In the genomic region with DNA sequence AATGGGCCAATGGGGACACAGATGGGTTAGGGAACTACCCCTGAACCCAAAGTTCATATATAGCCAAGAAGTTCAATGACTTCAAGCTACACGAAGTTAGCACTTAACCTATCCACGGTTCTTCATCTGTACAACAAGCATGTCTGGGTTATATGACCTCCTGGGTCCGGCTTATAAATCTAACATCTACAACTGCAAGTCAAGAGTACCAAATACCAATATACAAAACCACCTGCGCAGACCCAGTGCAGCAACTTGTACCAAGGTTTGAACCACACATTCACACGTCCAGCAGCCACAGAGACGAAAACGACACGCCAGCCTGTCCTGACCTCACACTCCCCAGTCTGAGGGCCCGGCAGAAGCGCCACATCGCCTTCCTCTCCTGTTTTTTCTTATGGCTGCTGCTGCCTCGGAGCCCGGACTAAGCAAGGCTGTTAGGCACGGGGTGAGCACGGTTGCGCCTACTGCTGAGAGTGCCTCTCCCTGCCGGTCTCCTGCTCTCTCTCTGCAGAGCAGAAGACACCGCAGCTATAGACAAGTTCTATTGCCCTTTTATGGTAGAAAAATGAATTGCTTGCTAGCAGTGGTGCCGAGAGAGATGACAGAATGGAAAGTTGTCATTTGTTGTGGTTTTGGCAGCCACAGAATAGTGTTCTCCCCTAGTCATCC, we compare ENCODE assay signal across 8 cellular contexts.
DNase-seq lines count a peak whose midpoint lies in the region; ATAC-seq, FAIRE-seq and TF ChIP-seq lines count a peak whose summit lies in the region.

No MANE protein-coding gene starts in this region.

- H2BK20ac ChIP-seq in IMR-90 (ENCODE audit: low read depth, low read length), result peak overlapping the region; percentile 95

- H3K14ac ChIP-seq in IMR-90 (replicated peaks; ENCODE audit: low read depth, low read length), result peak overlapping the region; percentile 99

- ATAC-seq in IMR-90 (ENCODE audit: low read depth), result peak; percentile 21

- FAIRE-seq in GM19239 (lab: Jason Lieb, UNC), result peak; percentile 95

- peak overlapping the region; percentile 99 for H3K4ac ChIP-seq in IMR-90 (ENCODE audit: low read depth, low read length)

- peak overlapping the region; percentile 61 for H3K4me2 ChIP-seq in IMR-90 (ENCODE audit: low read depth, low read length)

- peak overlapping the region; percentile 99 for H3K9ac ChIP-seq in IMR-90 (ENCODE audit: low read depth, low read length)

- peaks cover 36% of the 10 kb centered on the region for H3K9me1 ChIP-seq in IMR-90 (ENCODE audit: insufficient read depth, low read length)

- 25% methylated on average over 10 of the region's 19 CpGs; no CpG with 5 or more reads in 1 of the 2 experiments for WGBS in IMR-90 (ENCODE audit: extremely low coverage in 2 of 2, insufficient read length in 1 of 2), 2 experiments
- WGBS in sigmoid colon, 2 donors, result 39 to 73% methylated on average over 19 of the region's 19 CpGs

- peak overlapping the region; percentile 99 for H4K91ac ChIP-seq in IMR-90 (ENCODE audit: insufficient read depth, low read depth, low read length)

- H2BK120ac ChIP-seq in IMR-90 (ENCODE audit: low read depth, low read length), result peak overlapping the region; percentile 99

- peak overlapping the region; percentile 99 for H3K23ac ChIP-seq in IMR-90 (ENCODE audit: low read depth, low read length)

- H2AFZ ChIP-seq in IMR-90 (replicated peaks; ENCODE audit: low read length, poor library complexity), result peak overlapping the region; percentile 58

- intact Hi-C loops in IMR-90 (cut with micrococcal nuclease) (no loop called here), sigmoid colon (cut with DNase I) (loop anchor here (10.0 kb wide), 1 partner anchor 340 kb away; no protein-coding TSS in a partner anchor), vagina (cut with DNase I) (loop anchor here (5.0 kb wide), 1 partner anchor 273 kb away; the partner anchor contains the start of gene TNRC18)

- H2AK9ac ChIP-seq in IMR-90 (replicated peaks; ENCODE audit: low read depth, low read length, poor library complexity), result peak overlapping the region; percentile 97

- H4K20me1 ChIP-seq in IMR-90 (ENCODE audit: insufficient read depth, low read length), result peaks cover 18% of the 10 kb centered on the region

- POLR2A ChIA-PET in IMR-90 (lab: Charles Lee; ENCODE audit: unreplicated experiment), result interaction anchor here (0.5 kb wide), 1 partner anchor 357 kb away, joined by 5 read pairs; no protein-coding TSS in a partner anchor

- in situ Hi-C loops in IMR-90 (cut with MboI; ENCODE audit: low sequenced_read_pairs), result loop anchor here (25.0 kb wide), 1 partner anchor 458 kb away; no protein-coding TSS in a partner anchor

- H3K56ac ChIP-seq in IMR-90 (ENCODE audit: extremely low read depth, insufficient read depth, low read length), result peak overlapping the region; percentile 99

- TF ChIP-seq CTCF in IMR-90 (conservative IDR thresholded peaks at IDR 0.05; ENCODE audit: low read depth, low read length) (no peak), sigmoid colon (IDR thresholded peaks at IDR 0.05) (no peak), vagina (IDR thresholded peaks at IDR 0.05) (no peak)

- H3K9me3 ChIP-seq in IMR-90 (ENCODE audit: control insufficient read depth, insufficient read depth, low read length) (no peaks in the 10 kb centered on the region), sigmoid colon (no peaks in the 10 kb centered on the region), vagina (no peaks in the 10 kb centered on the region)

- no peaks in the 10 kb centered on the region for H3K27me3 ChIP-seq in IMR-90 (ENCODE audit: control insufficient read depth, insufficient read depth, low read length)
- no peaks in the 10 kb centered on the region for H3K27me3 ChIP-seq in sigmoid colon
- H3K27me3 ChIP-seq in vagina, result no peaks in the 10 kb centered on the region

- TF ChIP-seq EP300 in sigmoid colon (IDR thresholded peaks at IDR 0.05), result peak; percentile 74 to 95 (median 88)

- H3K4me3 ChIP-seq in IMR-90 (ENCODE audit: insufficient read depth, low read depth, low read length) (peak overlapping the region; percentile 34), sigmoid colon (peak overlapping the region; percentile 37 to 60 (median 44)), vagina (peak overlapping the region; percentile 13 to 28)

- H2AK5ac ChIP-seq in IMR-90 (ENCODE audit: low read depth, low read length), result peak overlapping the region; percentile 99

- DNase-seq in A172 (ENCODE audit: low spot score) (peak; percentile 97), GM19239 (ENCODE audit: insufficient read length, low spot score) (peak; percentile 20), IMR-90 (peak; percentile 89), fibroblast of peridontal ligament (ENCODE audit: extremely low read depth) (peak; percentile 88), sigmoid colon (peak; percentile 90), vagina (ENCODE audit: extremely low spot score in 2 of 2) (no peak), RPMI8226 (no peak)
- DNase-seq in activated CD8-positive, alpha-beta memory T cell treated with anti-CD3 and anti-CD28 coated beads, Interleukin-2, amount 50 U/mL, for 4 hours, result peak; percentile 67

- 0 out of 2 replicates have a peak, but pooled peaks have one; percentile 9 for TF ChIP-seq RAD21 in IMR-90 (IDR thresholded peaks at IDR 0.05; ENCODE audit: low read length)

- H3K4me1 ChIP-seq in IMR-90 (ENCODE audit: control insufficient read depth, insufficient read depth, low read length), result peaks cover 59% of the 10 kb centered on the region
- H3K4me1 ChIP-seq in sigmoid colon, result peaks cover 0 to 100% (median 95%) of the 10 kb centered on the region in 4 donors
- H3K4me1 ChIP-seq in vagina, result peaks cover 77% of the 10 kb centered on the region

- peak overlapping the region; percentile 92 for H2BK15ac ChIP-seq in IMR-90 (ENCODE audit: low read depth, low read length)

- peak overlapping the region; percentile 99 for H3K18ac ChIP-seq in IMR-90 (ENCODE audit: low read depth, low read length)

- peak; percentile 85 for TF ChIP-seq POLR2A in IMR-90 (IDR thresholded peaks at IDR 0.05; ENCODE audit: low read depth, low read length)
- peak; percentile 88 to 89 for TF ChIP-seq POLR2A in sigmoid colon (IDR thresholded peaks at IDR 0.05)
- TF ChIP-seq POLR2A in vagina (IDR thresholded peaks at IDR 0.05), result peak in 1 of 2 donors; percentile 36

- peak overlapping the region; percentile 86 for H4K5ac ChIP-seq in IMR-90 (ENCODE audit: low read depth, low read length)

- H3K79me1 ChIP-seq in IMR-90 (ENCODE audit: low read depth in 1 of 2, low read length in 2 of 2), result peaks cover 38 to 69% of the 10 kb centered on the region in 2 experiments

- dilution Hi-C loops in IMR-90 (cut with HindIII; ENCODE audit: low sequenced_read_pairs, unreplicated experiment), result no loop called here

- peak overlapping the region; percentile 100 for H2BK5ac ChIP-seq in IMR-90 (ENCODE audit: low read depth, low read length, poor library complexity, severe bottlenecking)

- peaks cover 4% of the 10 kb centered on the region; the same call in 1 of the 2 replicates for H3K36me3 ChIP-seq in IMR-90 (ENCODE audit: control insufficient read depth, insufficient read depth, low read length)
- no peaks in the 10 kb centered on the region for H3K36me3 ChIP-seq in sigmoid colon
- no peaks in the 10 kb centered on the region for H3K36me3 ChIP-seq in vagina

- TSS peak; percentile 75 for BruUV-seq in IMR-90 (replicated peaks; lab: Mats Ljungman, UMichigan)

- peak overlapping the region; percentile 91 to 98 for H4K8ac ChIP-seq in IMR-90 (ENCODE audit: low read depth in 2 of 2, low read length in 2 of 2)

- CTCF ChIA-PET in IMR-90 (lab: Yijun Ruan, JAX), result interaction anchor here (1.2 to 3.2 kb wide), 2 partner anchors 17 kb away, joined by 4 to 19 read pairs; no protein-coding TSS in a partner anchor

- peak overlapping the region; percentile 98 for H3K27ac ChIP-seq in IMR-90 (ENCODE audit: insufficient read depth, low read length)
- peak overlapping the region; percentile 93 to 99 (median 94) for H3K27ac ChIP-seq in sigmoid colon
- peak overlapping the region; percentile 83 for H3K27ac ChIP-seq in vagina

TF ChIP-seq in IMR-90, 13 proteins besides CTCF, POLR2A, EP300 and RAD21:
- TF ChIP-seq CEBPB (IDR thresholded peaks at IDR 0.05; ENCODE audit: low read depth, low read length), result no peak
- peak; percentile 21; the same call in 1 of the 2 replicates for TF ChIP-seq MAFK (IDR thresholded peaks at IDR 0.05; ENCODE audit: low read depth, low read length)
- TF ChIP-seq, protein P1, sequence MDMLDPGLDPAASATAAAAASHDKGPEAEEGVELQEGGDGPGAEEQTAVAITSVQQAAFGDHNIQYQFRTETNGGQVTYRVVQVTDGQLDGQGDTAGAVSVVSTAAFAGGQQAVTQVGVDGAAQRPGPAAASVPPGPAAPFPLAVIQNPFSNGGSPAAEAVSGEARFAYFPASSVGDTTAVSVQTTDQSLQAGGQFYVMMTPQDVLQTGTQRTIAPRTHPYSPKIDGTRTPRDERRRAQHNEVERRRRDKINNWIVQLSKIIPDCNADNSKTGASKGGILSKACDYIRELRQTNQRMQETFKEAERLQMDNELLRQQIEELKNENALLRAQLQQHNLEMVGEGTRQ (IDR thresholded peaks at IDR 0.05; ENCODE audit: low read depth, low read length), result peak; percentile 28; the same call in 1 of the 2 replicates
- no peak for TF ChIP-seq FOS (IDR thresholded peaks at IDR 0.05; ENCODE audit: low read depth, low read length)
- TF ChIP-seq MAZ (IDR thresholded peaks at IDR 0.05; ENCODE audit: borderline replicate concordance, low read depth, low read length), result peak; percentile 22; the same call in 1 of the 2 replicates
- TF ChIP-seq BHLHE40 (IDR thresholded peaks at IDR 0.05; ENCODE audit: low read depth, low read length), result peak; percentile 67
- TF ChIP-seq MXI1 (IDR thresholded peaks at IDR 0.05; ENCODE audit: borderline replicate concordance, low read depth, low read length), result peak; percentile 13; the same call in 1 of the 2 replicates
- TF ChIP-seq NFE2L2 (IDR thresholded peaks at IDR 0.05; ENCODE audit: low read depth, low read length), result peak; percentile 70
TF ChIP-seq in IMR-90: peak in this region for 6.

Comparison
In these comparisons a context has a peak if more than half of its experiments do, and no peak if none do; other contexts are left out.
1. DNase-seq: peak in A172 (single experiment), GM19239 (single experiment), IMR-90 (single experiment), activated CD8-positive, alpha-beta memory T cell treated with anti-CD3 and anti-CD28 coated beads, Interleukin-2, amount 50 U/mL, for 4 hours (single experiment), fibroblast of peridontal ligament (single experiment) and sigmoid colon (single experiment); none in vagina (0 of 2) and RPMI8226 (single experiment).
2. Peak in every context shown above with its lines, with median percentiles within 50 percentile points of each other: H3K27ac ChIP-seq and H3K4me3 ChIP-seq.